Comparison of ENCODE assay signal across 34 cellular contexts in genomic region chr22:25413620-25414019, GRCh38.
"Had no signal": no experiment of that assay in that cellular context is flagged by ENCODE, and none has a peak within 500 bp of the region (broad histone marks: within the 10 kb centered on the region; RNA-seq: fewer than 3 reads in every experiment).

No MANE protein-coding gene starts in this region.

- H3K27me3 ChIP-seq: MG63 had no signal

- H3K9me3 ChIP-seq: MG63 had no signal

- H3K27ac ChIP-seq: brain microvascular endothelial cell, PC-9, VCaP had no signal

- H3K9me3 Mint-ChIP-seq: activated CD4-positive, alpha-beta memory T cell treated with anti-CD3 and anti-CD28 coated beads, Interleukin-2, amount 10 ng/mL, durations not matched to agents 7 days and 5 days; activated T-helper 17 cell treated with anti-CD3 and anti-CD28 coated beads, Interleukin-2, amount 50 U/mL, for 72 hours; central memory CD8-positive, alpha-beta T cell had no signal

- H3K36me3 ChIP-seq: brain microvascular endothelial cell, MG63 had no signal

- H3K4me1 Mint-ChIP-seq: activated T-helper 17 cell treated with anti-CD3 and anti-CD28 coated beads, Interleukin-2, amount 50 U/mL, for 72 hours; central memory CD8-positive, alpha-beta T cell had no signal

- H3K36me3 Mint-ChIP-seq: activated naive CD8-positive, alpha-beta T cell treated with anti-CD3 and anti-CD28 coated beads for 36 hours had no signal

- H3K4me2 ChIP-seq: PC-9 had no signal

- DNase-seq: activated B cell treated with CpG ODN at 0.5 μM for 24 hours; activated CD4-positive, alpha-beta memory T cell treated with anti-CD3 and anti-CD28 coated beads, Interleukin-2, amount 10 ng/mL, durations not matched to agents 7 days and 5 days; activated CD4-positive, alpha-beta T cell treated with anti-CD3 and anti-CD28 coated beads for 4 hours; activated CD4-positive, CD25-positive, alpha-beta regulatory T cell treated with anti-CD3 and anti-CD28 coated beads, Interleukin-2, amount 50 U/mL, for 72 hours; activated effector memory CD4-positive, alpha-beta T cell treated with anti-CD3 and anti-CD28 coated beads, Interleukin-2, amount 50 U/mL, for 16 hours; activated naive CD4-positive, alpha-beta T cell; activated naive CD4-positive, alpha-beta T cell treated with anti-CD3 and anti-CD28 coated beads, Interleukin-2, amount 50 U/mL, for 16 hours; activated naive CD8-positive, alpha-beta T cell treated with anti-CD3 and anti-CD28 coated beads for 36 hours; activated T-cell treated with anti-CD3 and anti-CD28 coated beads, Interleukin-2, amount 50 U/mL, for 1 hour; activated T-cell treated with anti-CD3 and anti-CD28 coated beads, Interleukin-2, amount 50 U/mL, for 72 hours; amniotic stem cell; aorta; brain microvascular endothelial cell; Kasumi-1; KG1; MG63; NCI-H1048; NCI-H1105 treated with DMSO at 0.1 percent for 48 hours; NCI-H1436; NCI-H1694; NCI-H1930; NCI-H510A; NCI-H526; NCI-H748 treated with DMSO at 0.1 percent for 48 hours; NK-92 treated with Interleukin-12 subunit alpha and Interleukin-12 subunit beta, amount 100 ng/mL, for 24 hours; PC-9; Right ventricle myocardium superior; SW 1271; T-helper 1 cell; T-helper 2 cell; T-helper 9 cell had no signal

- ATAC-seq: activated T-cell treated with anti-CD3 and anti-CD28 coated beads, Interleukin-2, amount 50 U/mL, for 72 hours; activated T-helper 17 cell treated with anti-CD3 and anti-CD28 coated beads, Interleukin-2, amount 50 U/mL, for 72 hours had no signal

- H3K27ac Mint-ChIP-seq: activated B cell treated with CpG ODN at 0.5 μM for 24 hours; activated CD4-positive, alpha-beta memory T cell treated with anti-CD3 and anti-CD28 coated beads, Interleukin-2, amount 10 ng/mL, durations not matched to agents 7 days and 5 days; activated naive CD8-positive, alpha-beta T cell treated with anti-CD3 and anti-CD28 coated beads for 36 hours; activated T-cell treated with anti-CD3 and anti-CD28 coated beads, Interleukin-2, amount 50 U/mL, for 72 hours; activated T-helper 17 cell treated with anti-CD3 and anti-CD28 coated beads, Interleukin-2, amount 50 U/mL, for 72 hours had no signal

- H3K4me3 ChIP-seq: MG63, PC-9 had no signal

- H2AFZ ChIP-seq: PC-9 had no signal

- H3K4me3 Mint-ChIP-seq: activated B cell treated with CpG ODN at 0.5 μM for 24 hours; activated CD4-positive, alpha-beta memory T cell treated with anti-CD3 and anti-CD28 coated beads, Interleukin-2, amount 10 ng/mL, durations not matched to agents 7 days and 5 days; activated naive CD8-positive, alpha-beta T cell treated with anti-CD3 and anti-CD28 coated beads for 36 hours; activated T-cell treated with anti-CD3 and anti-CD28 coated beads, Interleukin-2, amount 50 U/mL, for 72 hours; activated T-helper 17 cell treated with anti-CD3 and anti-CD28 coated beads, Interleukin-2, amount 50 U/mL, for 72 hours; central memory CD8-positive, alpha-beta T cell had no signal
